Comparison of ENCODE assay signal across 30 cellular contexts in the genomic region with DNA sequence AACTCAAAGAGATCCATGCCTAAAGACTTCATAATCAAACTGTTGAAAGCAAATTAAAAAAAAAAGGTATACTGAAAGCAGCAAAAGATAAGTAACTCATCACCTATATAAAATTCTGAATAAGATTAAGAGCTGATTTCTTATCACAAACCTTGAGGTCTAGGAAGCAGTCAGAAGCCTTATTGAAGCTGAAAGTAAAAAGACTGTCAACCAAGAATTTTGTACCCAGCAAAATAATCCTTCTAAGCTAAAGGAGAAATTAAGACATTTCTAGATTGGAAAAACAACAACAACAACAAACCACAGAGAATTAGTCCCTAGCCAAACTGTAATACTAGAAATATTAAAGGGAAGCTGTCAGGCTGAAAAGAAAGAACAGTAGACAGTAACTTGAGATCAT.
"Had no signal": no experiment of that assay in that cellular context is flagged by ENCODE, and none has a peak within 500 bp of the region (broad histone marks: within the 10 kb centered on the region; RNA-seq: fewer than 3 reads in every experiment).

No MANE protein-coding gene starts in this region.

- H3K27me3 ChIP-seq: breast epithelium, esophagus squamous epithelium, right atrium auricular region, tibial artery, upper lobe of right lung had no signal

- DNase-seq: activated CD4-positive, alpha-beta memory T cell treated with anti-CD3 and anti-CD28 coated beads, Interleukin-2, amount 10 ng/mL, durations not matched to agents 7 days and 5 days; activated CD4-positive, alpha-beta T cell treated with anti-CD3 and anti-CD28 coated beads for 1 hour; activated CD4-positive, alpha-beta T cell treated with anti-CD3 and anti-CD28 coated beads, Interleukin-2, amount 10 ng/mL, durations not matched to agents 7 days and 5 days; activated CD8-positive, alpha-beta memory T cell treated with anti-CD3 and anti-CD28 coated beads, Interleukin-2, amount 50 U/mL, for 48 hours; activated gamma-delta T cell; activated naive CD8-positive, alpha-beta T cell treated with anti-CD3 and anti-CD28 coated beads, Interleukin-2, amount 50 U/mL, for 24 hours; activated T-cell treated with anti-CD3 and anti-CD28 coated beads, Interleukin-2, amount 50 U/mL, for 24 hours; central memory CD4-positive, alpha-beta T cell; endodermal cell; esophagus squamous epithelium; islet precursor cell; left ventricle myocardium superior; nephron progenitor cell; nucleus accumbens; stimulated activated CD4-positive, alpha-beta T cell treated with anti-CD3 and anti-CD28 coated beads, Interleukin-1b, Interleukin-23, amount 100 ng/mL, for 48 hours; stimulated activated CD4-positive, alpha-beta T cell treated with anti-CD3 and anti-CD28 coated beads, Interleukin-4, amount 100 ng/mL, for 4 hours; stimulated activated CD8-positive, alpha-beta memory T cell treated with anti-CD3 and anti-CD28 coated beads, Interleukin-4, amount 100 ng/mL, for 48 hours; stimulated activated naive CD8-positive, alpha-beta T cell treated with anti-CD3 and anti-CD28 coated beads, Interleukin-15, amount 100 ng/mL, for 72 hours; T-helper 2 cell; tibial artery; upper lobe of right lung had no signal

- H3K79me2 ChIP-seq: parathyroid adenoma had no signal

- H3K4me1 Mint-ChIP-seq: activated CD4-positive, alpha-beta memory T cell treated with anti-CD3 and anti-CD28 coated beads, Interleukin-2, amount 10 ng/mL, durations not matched to agents 7 days and 5 days; activated CD4-positive, alpha-beta T cell treated with anti-CD3 and anti-CD28 coated beads, Interleukin-2, amount 10 ng/mL, durations not matched to agents 7 days and 5 days; activated naive CD4-positive, alpha-beta T cell treated with anti-CD3 and anti-CD28 coated beads, Interleukin-2, amount 50 U/mL, for 24 hours; activated naive CD8-positive, alpha-beta T cell treated with anti-CD3 and anti-CD28 coated beads, Interleukin-2, amount 50 U/mL, for 24 hours; endodermal cell; stimulated activated memory B cell treated with anti-CD40 and anti-IgM and Interleukin-4, amounts not matched to agents 10 μg/mL and 1 μg/mL and 100 μg/mL, for 72 hours; stimulated activated naive CD8-positive, alpha-beta T cell treated with anti-CD3 and anti-CD28 coated beads, Interleukin-15, amount 100 ng/mL, for 72 hours had no signal

- H3K4me3 Mint-ChIP-seq: activated CD4-positive, alpha-beta memory T cell treated with anti-CD3 and anti-CD28 coated beads, Interleukin-2, amount 10 ng/mL, durations not matched to agents 7 days and 5 days; activated CD4-positive, alpha-beta T cell treated with anti-CD3 and anti-CD28 coated beads, Interleukin-2, amount 10 ng/mL, durations not matched to agents 7 days and 5 days; activated naive CD4-positive, alpha-beta T cell treated with anti-CD3 and anti-CD28 coated beads, Interleukin-2, amount 50 U/mL, for 24 hours; activated naive CD8-positive, alpha-beta T cell treated with anti-CD3 and anti-CD28 coated beads, Interleukin-2, amount 50 U/mL, for 24 hours; activated T-cell treated with anti-CD3 and anti-CD28 coated beads, Interleukin-2, amount 50 U/mL, for 24 hours; dendritic cell treated with granulocyte-macrophage colony-stimulating factor and Interleukin-4, amounts not matched to agents 40 ng/mL and 50 ng/mL, for 4 days; endodermal cell; nephron progenitor cell; stimulated activated memory B cell treated with anti-CD40 and anti-IgM and Interleukin-4, amounts not matched to agents 10 μg/mL and 1 μg/mL and 100 μg/mL, for 72 hours; stimulated activated naive CD8-positive, alpha-beta T cell treated with anti-CD3 and anti-CD28 coated beads, Interleukin-15, amount 100 ng/mL, for 72 hours; WTC11 had no signal

- H3K36me3 ChIP-seq: breast epithelium, esophagus squamous epithelium, right atrium auricular region, tibial artery, upper lobe of right lung had no signal

- H2AFZ ChIP-seq: parathyroid adenoma had no signal

- FAIRE-seq: frontal cortex had no signal

- H3K36me3 Mint-ChIP-seq: stimulated activated memory B cell treated with anti-CD40 and anti-IgM and Interleukin-4, amounts not matched to agents 10 μg/mL and 1 μg/mL and 100 μg/mL, for 72 hours had no signal

- H3K4me2 ChIP-seq: smooth muscle cell had no signal

- H3K27ac Mint-ChIP-seq: activated CD4-positive, alpha-beta memory T cell treated with anti-CD3 and anti-CD28 coated beads, Interleukin-2, amount 10 ng/mL, durations not matched to agents 7 days and 5 days; activated CD4-positive, alpha-beta T cell treated with anti-CD3 and anti-CD28 coated beads, Interleukin-2, amount 10 ng/mL, durations not matched to agents 7 days and 5 days; activated naive CD4-positive, alpha-beta T cell treated with anti-CD3 and anti-CD28 coated beads, Interleukin-2, amount 50 U/mL, for 24 hours; activated naive CD8-positive, alpha-beta T cell treated with anti-CD3 and anti-CD28 coated beads, Interleukin-2, amount 50 U/mL, for 24 hours; activated T-cell treated with anti-CD3 and anti-CD28 coated beads, Interleukin-2, amount 50 U/mL, for 24 hours; dendritic cell treated with granulocyte-macrophage colony-stimulating factor and Interleukin-4, amounts not matched to agents 40 ng/mL and 50 ng/mL, for 4 days; endodermal cell; nephron progenitor cell; stimulated activated memory B cell treated with anti-CD40 and anti-IgM and Interleukin-4, amounts not matched to agents 10 μg/mL and 1 μg/mL and 100 μg/mL, for 72 hours; stimulated activated naive CD8-positive, alpha-beta T cell treated with anti-CD3 and anti-CD28 coated beads, Interleukin-15, amount 100 ng/mL, for 72 hours; WTC11 had no signal

- H3K27ac ChIP-seq: breast epithelium, parathyroid adenoma, right atrium auricular region, tibial artery, upper lobe of right lung had no signal

- H3K9ac ChIP-seq: parathyroid adenoma had no signal

- H3K27me3 Mint-ChIP-seq: activated CD4-positive, alpha-beta memory T cell treated with anti-CD3 and anti-CD28 coated beads, Interleukin-2, amount 10 ng/mL, durations not matched to agents 7 days and 5 days; activated CD4-positive, alpha-beta T cell treated with anti-CD3 and anti-CD28 coated beads, Interleukin-2, amount 10 ng/mL, durations not matched to agents 7 days and 5 days; activated naive CD4-positive, alpha-beta T cell treated with anti-CD3 and anti-CD28 coated beads, Interleukin-2, amount 50 U/mL, for 24 hours; activated naive CD8-positive, alpha-beta T cell treated with anti-CD3 and anti-CD28 coated beads, Interleukin-2, amount 50 U/mL, for 24 hours; activated T-cell treated with anti-CD3 and anti-CD28 coated beads, Interleukin-2, amount 50 U/mL, for 24 hours; dendritic cell treated with granulocyte-macrophage colony-stimulating factor and Interleukin-4, amounts not matched to agents 40 ng/mL and 50 ng/mL, for 4 days; stimulated activated memory B cell treated with anti-CD40 and anti-IgM and Interleukin-4, amounts not matched to agents 10 μg/mL and 1 μg/mL and 100 μg/mL, for 72 hours; stimulated activated naive CD8-positive, alpha-beta T cell treated with anti-CD3 and anti-CD28 coated beads, Interleukin-15, amount 100 ng/mL, for 72 hours had no signal

- H3K4me1 ChIP-seq: breast epithelium, parathyroid adenoma, right atrium auricular region, tibial artery, upper lobe of right lung had no signal

- H3K4me3 ChIP-seq: breast epithelium, esophagus squamous epithelium, right atrium auricular region, smooth muscle cell, tibial artery, upper lobe of right lung had no signal

- H3K9me3 ChIP-seq: esophagus squamous epithelium, upper lobe of right lung had no signal

- ATAC-seq: activated naive CD8-positive, alpha-beta T cell treated with anti-CD3 and anti-CD28 coated beads, Interleukin-2, amount 50 U/mL, for 24 hours; left ventricle myocardium superior; stimulated activated memory B cell treated with anti-CD40 and anti-IgM and Interleukin-4, amounts not matched to agents 10 μg/mL and 1 μg/mL and 100 μg/mL, for 72 hours; stimulated activated naive CD8-positive, alpha-beta T cell treated with anti-CD3 and anti-CD28 coated beads, Interleukin-15, amount 100 ng/mL, for 72 hours; upper lobe of right lung; WTC11 had no signal
